2 cellular contexts compared by ENCODE assay signal in genomic region chr6:139446104-139446715, GRCh38.
TF ChIP-seq lines count a peak whose summit lies in the region.

No MANE protein-coding gene starts in this region.

TF ChIP-seq in IMR-90, 13 proteins besides CTCF, POLR2A, EP300 and RAD21:
- no peak for TF ChIP-seq MAZ (IDR thresholded peaks at IDR 0.05; ENCODE audit: borderline replicate concordance, low read depth, low read length)
- TF ChIP-seq NFE2L2 (IDR thresholded peaks at IDR 0.05; ENCODE audit: low read depth, low read length): no peak
- TF ChIP-seq CEBPB (IDR thresholded peaks at IDR 0.05; ENCODE audit: low read depth, low read length): no peak
- no peak for TF ChIP-seq CHD1 (IDR thresholded peaks at IDR 0.05; ENCODE audit: low read depth, low read length)
- TF ChIP-seq MAFK (IDR thresholded peaks at IDR 0.05; ENCODE audit: low read depth, low read length): no peak
- TF ChIP-seq RFX5 (IDR thresholded peaks at IDR 0.05; ENCODE audit: low read depth, low read length): no peak
- TF ChIP-seq, protein P1, sequence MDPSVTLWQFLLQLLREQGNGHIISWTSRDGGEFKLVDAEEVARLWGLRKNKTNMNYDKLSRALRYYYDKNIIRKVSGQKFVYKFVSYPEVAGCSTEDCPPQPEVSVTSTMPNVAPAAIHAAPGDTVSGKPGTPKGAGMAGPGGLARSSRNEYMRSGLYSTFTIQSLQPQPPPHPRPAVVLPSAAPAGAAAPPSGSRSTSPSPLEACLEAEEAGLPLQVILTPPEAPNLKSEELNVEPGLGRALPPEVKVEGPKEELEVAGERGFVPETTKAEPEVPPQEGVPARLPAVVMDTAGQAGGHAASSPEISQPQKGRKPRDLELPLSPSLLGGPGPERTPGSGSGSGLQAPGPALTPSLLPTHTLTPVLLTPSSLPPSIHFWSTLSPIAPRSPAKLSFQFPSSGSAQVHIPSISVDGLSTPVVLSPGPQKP (IDR thresholded peaks at IDR 0.05; ENCODE audit: borderline replicate concordance, low read depth, low read length): no peak
- no peak for TF ChIP-seq SMC3 (IDR thresholded peaks at IDR 0.05; ENCODE audit: low read depth, low read length)
- no peak for TF ChIP-seq BHLHE40 (IDR thresholded peaks at IDR 0.05; ENCODE audit: low read depth, low read length)
- no peak for TF ChIP-seq RCOR1 (IDR thresholded peaks at IDR 0.05; ENCODE audit: insufficient replicate concordance, low read length)
- no peak for TF ChIP-seq MXI1 (IDR thresholded peaks at IDR 0.05; ENCODE audit: borderline replicate concordance, low read depth, low read length)
- TF ChIP-seq USF2 (IDR thresholded peaks at IDR 0.05; ENCODE audit: low read depth, low read length): no peak
- TF ChIP-seq FOS (IDR thresholded peaks at IDR 0.05; ENCODE audit: low read depth, low read length): no peak

TF ChIP-seq in WTC11, 78 proteins besides CTCF, POLR2A, EP300 and RAD21:
- TF ChIP-seq, protein P2, sequence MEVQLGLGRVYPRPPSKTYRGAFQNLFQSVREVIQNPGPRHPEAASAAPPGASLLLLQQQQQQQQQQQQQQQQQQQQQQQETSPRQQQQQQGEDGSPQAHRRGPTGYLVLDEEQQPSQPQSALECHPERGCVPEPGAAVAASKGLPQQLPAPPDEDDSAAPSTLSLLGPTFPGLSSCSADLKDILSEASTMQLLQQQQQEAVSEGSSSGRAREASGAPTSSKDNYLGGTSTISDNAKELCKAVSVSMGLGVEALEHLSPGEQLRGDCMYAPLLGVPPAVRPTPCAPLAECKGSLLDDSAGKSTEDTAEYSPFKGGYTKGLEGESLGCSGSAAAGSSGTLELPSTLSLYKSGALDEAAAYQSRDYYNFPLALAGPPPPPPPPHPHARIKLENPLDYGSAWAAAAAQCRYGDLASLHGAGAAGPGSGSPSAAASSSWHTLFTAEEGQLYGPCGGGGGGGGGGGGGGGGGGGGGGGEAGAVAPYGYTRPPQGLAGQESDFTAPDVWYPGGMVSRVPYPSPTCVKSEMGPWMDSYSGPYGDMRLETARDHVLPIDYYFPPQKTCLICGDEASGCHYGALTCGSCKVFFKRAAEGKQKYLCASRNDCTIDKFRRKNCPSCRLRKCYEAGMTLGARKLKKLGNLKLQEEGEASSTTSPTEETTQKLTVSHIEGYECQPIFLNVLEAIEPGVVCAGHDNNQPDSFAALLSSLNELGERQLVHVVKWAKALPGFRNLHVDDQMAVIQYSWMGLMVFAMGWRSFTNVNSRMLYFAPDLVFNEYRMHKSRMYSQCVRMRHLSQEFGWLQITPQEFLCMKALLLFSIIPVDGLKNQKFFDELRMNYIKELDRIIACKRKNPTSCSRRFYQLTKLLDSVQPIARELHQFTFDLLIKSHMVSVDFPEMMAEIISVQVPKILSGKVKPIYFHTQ (CRISPR knock-in tag; IDR thresholded peaks at IDR 0.05): no peak
- TF ChIP-seq ZNF423 (CRISPR knock-in tag; IDR thresholded peaks at IDR 0.05) (no peak), NFYB (CRISPR knock-in tag; conservative IDR thresholded peaks at IDR 0.05; ENCODE audit: low read depth) (no peak), PREB (CRISPR knock-in tag; IDR thresholded peaks at IDR 0.05; ENCODE audit: borderline replicate concordance) (no peak), HMGA2 (CRISPR knock-in tag; IDR thresholded peaks at IDR 0.05) (no peak), EMX1 (CRISPR knock-in tag; IDR thresholded peaks at IDR 0.05) (no peak), ESRRA (CRISPR knock-in tag; IDR thresholded peaks at IDR 0.05; ENCODE audit: borderline replicate concordance) (no peak), ZNF121 (CRISPR knock-in tag; IDR thresholded peaks at IDR 0.05) (no peak), ZNF512 (CRISPR knock-in tag; IDR thresholded peaks at IDR 0.05; ENCODE audit: borderline replicate concordance) (no peak)
- TF ChIP-seq, protein P3, sequence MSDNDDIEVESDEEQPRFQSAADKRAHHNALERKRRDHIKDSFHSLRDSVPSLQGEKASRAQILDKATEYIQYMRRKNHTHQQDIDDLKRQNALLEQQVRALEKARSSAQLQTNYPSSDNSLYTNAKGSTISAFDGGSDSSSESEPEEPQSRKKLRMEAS (CRISPR knock-in tag; IDR thresholded peaks at IDR 0.05): no peak
